In the genomic region with DNA sequence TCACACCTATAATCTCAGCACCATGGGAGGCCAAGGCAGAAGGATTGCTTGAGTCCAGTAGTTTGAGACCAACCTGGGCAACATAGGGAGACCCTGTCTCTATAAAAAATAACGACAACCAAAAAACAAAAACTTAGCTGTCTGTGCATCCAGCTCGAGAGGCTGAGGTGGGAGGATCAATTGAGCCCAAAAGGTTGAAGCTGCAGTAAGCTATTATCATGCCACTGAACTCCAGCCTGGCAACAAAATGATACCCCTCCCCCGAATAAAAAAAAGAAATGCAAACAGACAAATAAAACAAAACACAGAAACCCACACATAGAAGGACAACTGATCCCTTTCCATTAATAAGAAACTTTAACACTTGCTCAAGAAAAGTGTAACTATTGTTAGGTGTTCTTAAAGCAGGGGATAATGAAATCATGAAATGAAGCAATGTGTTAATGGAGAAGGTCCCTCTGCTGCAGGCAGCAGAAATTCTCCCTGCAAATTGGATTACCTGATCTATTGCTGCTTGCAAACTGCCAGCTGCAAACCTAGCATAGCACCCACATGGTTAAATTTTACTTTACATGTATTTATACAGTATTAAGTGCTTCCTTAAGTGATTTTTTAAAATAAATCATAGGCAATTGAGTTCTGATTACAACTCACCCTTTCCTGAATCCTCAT, we compare ENCODE assay signal across 1 cellular context.
TF ChIP-seq lines count a peak whose summit lies in the region.

No MANE protein-coding gene starts in this region.

TF ChIP-seq in SK-N-SH treated with all-trans-retinoic acid at 6 μM for 48 hours, 23 proteins besides CTCF, POLR2A, EP300 and RAD21 (continued from another document):
- TF ChIP-seq POU6F1 (CRISPR knock-in tag; IDR thresholded peaks at IDR 0.05; ENCODE audit: borderline replicate concordance, low read depth) (no peak), PPARA (CRISPR knock-in tag; IDR thresholded peaks at IDR 0.05; ENCODE audit: borderline replicate concordance) (no peak), BACH2 (CRISPR knock-in tag; IDR thresholded peaks at IDR 0.05; ENCODE audit: borderline replicate concordance) (no peak)
TF ChIP-seq in SK-N-SH treated with all-trans-retinoic acid at 6 μM for 48 hours: peak in this region for 0.
